17 cellular contexts compared by ENCODE assay signal in the genomic region with DNA sequence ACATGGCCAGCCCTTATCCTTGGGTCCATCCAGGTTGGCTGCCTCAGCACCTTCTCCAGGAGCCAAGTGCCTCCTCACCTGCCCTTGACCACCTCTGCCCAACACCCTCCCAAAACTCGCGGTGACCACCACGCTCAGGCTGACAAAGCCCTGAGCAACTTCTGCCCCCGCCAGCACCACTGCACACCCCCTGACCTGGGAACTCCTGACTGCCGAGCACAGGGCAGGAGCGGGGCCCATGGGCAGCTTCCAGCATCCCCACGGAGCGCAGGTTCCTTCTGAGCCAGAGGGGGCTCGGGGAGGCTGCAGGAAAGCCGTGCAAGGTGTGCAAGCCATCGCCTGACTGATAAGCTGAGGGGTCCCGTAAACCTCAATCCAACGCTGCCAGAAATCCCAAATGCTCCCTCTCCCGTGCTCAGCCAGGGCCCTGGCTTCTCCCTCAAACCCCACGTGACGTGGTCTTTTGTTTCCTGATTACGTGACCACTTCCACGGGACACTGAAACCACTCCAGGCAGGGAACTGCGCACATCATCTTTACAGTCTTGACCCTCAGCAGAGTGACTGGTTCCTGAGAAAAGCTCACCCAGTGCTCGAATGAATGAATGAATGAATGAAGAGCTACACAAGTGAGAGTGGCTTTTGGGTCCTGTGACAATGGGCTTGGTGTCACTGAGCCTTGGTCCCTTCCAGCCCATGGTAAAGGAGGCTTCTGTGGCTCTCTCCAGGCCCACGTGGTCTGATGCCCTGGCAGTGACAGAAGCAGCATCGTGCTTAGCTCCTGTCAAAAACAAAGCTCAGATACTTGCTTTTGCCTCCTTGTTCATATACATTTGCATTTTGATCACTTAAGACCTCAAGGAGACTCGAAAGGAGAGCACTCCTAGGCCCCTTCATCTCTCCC.
A peak's percentile ranks its signal among the peaks of the same experiment; 100 is the strongest.
DNase-seq lines count a peak whose midpoint lies in the region; ATAC-seq and TF ChIP-seq lines count a peak whose summit lies in the region.
"Had no signal": no experiment of that assay in that cellular context is flagged by ENCODE, and none has a peak within 500 bp of the region (broad histone marks: within the 10 kb centered on the region; RNA-seq: fewer than 3 reads in every experiment).

No MANE protein-coding gene starts in this region.

- H3K27me3 ChIP-seq in BLaER1 = peaks cover 6% of the 10 kb centered on the region; the same call in 1 of the 2 replicates
- no peaks in the 10 kb centered on the region for H3K27me3 ChIP-seq in Loucy (ENCODE audit: insufficient read depth, low read length, poor library complexity, severe bottlenecking)
- H3K27me3 ChIP-seq in endodermal cell (ENCODE audit: control insufficient read depth, insufficient read depth, low read length, poor library complexity, severe bottlenecking) = no peaks in the 10 kb centered on the region
- peaks cover 9% of the 10 kb centered on the region for H3K27me3 ChIP-seq in neural progenitor cell
- H3K27me3 ChIP-seq: MG63, SJCRH30 had no signal

- H3K36me3 ChIP-seq in BLaER1 (no peaks in the 10 kb centered on the region), Loucy (ENCODE audit: insufficient read depth, low read length) (no peaks in the 10 kb centered on the region), endodermal cell (ENCODE audit: control insufficient read depth, insufficient read depth, low read length) (no peaks in the 10 kb centered on the region), neural progenitor cell (no peaks in the 10 kb centered on the region)
- H3K36me3 ChIP-seq: MG63, SJCRH30 had no signal

- WGBS in endodermal cell (ENCODE audit: insufficient coverage in 1 of 2, insufficient read length in 1 of 2), 2 experiments = 79 to 83% methylated on average over 18 to 23 of the region's 23 CpGs

- H3K27ac Mint-ChIP-seq in endodermal cell (no peak overlapping the region), neural progenitor cell (peak overlapping the region; percentile 53)

- no peak overlapping the region for H3K4me3 ChIP-seq in BLaER1
- no peak overlapping the region for H3K4me3 ChIP-seq in Loucy (ENCODE audit: low read length, poor library complexity, severe bottlenecking)
- H3K4me3 ChIP-seq in endodermal cell (ENCODE audit: low read length) = no peak overlapping the region
- no peak overlapping the region for H3K4me3 ChIP-seq in neural progenitor cell
- H3K4me3 ChIP-seq: GM12878, MG63, SJCRH30 had no signal

- H3K27me3 Mint-ChIP-seq in endodermal cell (ENCODE audit: insufficient read depth) (peaks cover 5% of the 10 kb centered on the region), neural progenitor cell (ENCODE audit: insufficient read depth, low read depth) (peaks cover 15% of the 10 kb centered on the region)

- H4K20me1 ChIP-seq in BLaER1 (no peaks in the 10 kb centered on the region), Loucy (ENCODE audit: insufficient read depth, low read length, poor library complexity, severe bottlenecking) (no peaks in the 10 kb centered on the region), neural progenitor cell (ENCODE audit: low read depth) (no peaks in the 10 kb centered on the region)

- H3K9me2 ChIP-seq in Loucy (replicated peaks; ENCODE audit: low read depth, low read length) = no peaks in the 10 kb centered on the region

- H3K4me3 Mint-ChIP-seq in endodermal cell (no peak overlapping the region), neural progenitor cell (no peak overlapping the region)

- TF ChIP-seq CTCF in Loucy (conservative IDR thresholded peaks at IDR 0.05; ENCODE audit: low read length) (no peak), endodermal cell (conservative IDR thresholded peaks at IDR 0.05) (no peak), neural progenitor cell (IDR thresholded peaks at IDR 0.05) (no peak)

- no peak for ATAC-seq in GM21737 (IDR thresholded peaks at IDR 0.05; ENCODE audit: unreplicated experiment)
- ATAC-seq: GM12878 had no signal

- no peaks in the 10 kb centered on the region for H3K9me3 ChIP-seq in BLaER1
- H3K9me3 ChIP-seq in Loucy (ENCODE audit: insufficient read depth, low read depth, low read length) = no peaks in the 10 kb centered on the region; the same call in 1 of the 2 replicates
- H3K9me3 ChIP-seq in endodermal cell (ENCODE audit: control insufficient read depth, low read length) = no peaks in the 10 kb centered on the region
- no peaks in the 10 kb centered on the region for H3K9me3 ChIP-seq in neural progenitor cell (ENCODE audit: low read depth)
- H3K9me3 ChIP-seq: MG63, SJCRH30 had no signal

- H3K79me2 ChIP-seq in Loucy (ENCODE audit: insufficient read depth, low read length) (no peaks in the 10 kb centered on the region), neural progenitor cell (ENCODE audit: low read depth) (no peaks in the 10 kb centered on the region)

- no peaks in the 10 kb centered on the region for H3K9me3 Mint-ChIP-seq in endodermal cell
- no peaks in the 10 kb centered on the region for H3K9me3 Mint-ChIP-seq in neural progenitor cell

- peaks cover 29% of the 10 kb centered on the region for H3K4me1 ChIP-seq in BLaER1
- no peaks in the 10 kb centered on the region for H3K4me1 ChIP-seq in Loucy (ENCODE audit: insufficient read depth, low read length, poor library complexity, severe bottlenecking)
- no peaks in the 10 kb centered on the region for H3K4me1 ChIP-seq in endodermal cell (ENCODE audit: control insufficient read depth, insufficient read depth, low read length)
- H3K4me1 ChIP-seq in neural progenitor cell = peaks cover 15% of the 10 kb centered on the region
- H3K4me1 ChIP-seq: SJCRH30 had no signal

- no peak overlapping the region for H2AFZ ChIP-seq in Loucy (ENCODE audit: low read length)
- H2AFZ ChIP-seq in neural progenitor cell (replicated peaks) = no peak overlapping the region

- H3K9ac ChIP-seq in BLaER1 = no peak overlapping the region
- H3K9ac ChIP-seq in Loucy (ENCODE audit: low read depth, low read length, poor library complexity, severe bottlenecking) = no peak overlapping the region
- H3K9ac ChIP-seq in endodermal cell (ENCODE audit: extremely low read depth, low read length, poor library complexity, severe bottlenecking) = no peak overlapping the region
- no peak overlapping the region for H3K9ac ChIP-seq in neural progenitor cell

- H3F3A ChIP-seq in Loucy (ENCODE audit: low read depth) (no peaks in the 10 kb centered on the region), neural progenitor cell (ENCODE audit: low read depth) (peaks cover 7% of the 10 kb centered on the region)

- peak; percentile 58 for DNase-seq in endodermal cell
- DNase-seq in neural progenitor cell (ENCODE audit: low spot score) = no peak
- DNase-seq in SHP77 (lab: John Stamatoyannopoulos, UW) = no peak
- no peak for DNase-seq in NCI-H2107 treated with DMSO at 0.1 percent for 48 hours (lab: John Stamatoyannopoulos, UW; ENCODE audit: unreplicated experiment)
- DNase-seq in stimulated activated CD4-positive, alpha-beta T cell treated with anti-CD3 and anti-CD28 coated beads, Interleukin-15, amount 100 ng/mL, for 24 hours = no peak
- DNase-seq: GDM1; MG63; NCI-H1092; NCI-H1694; NCI-H446; NK-92 treated with Interleukin-12 subunit alpha and Interleukin-12 subunit beta, amount 100 ng/mL, for 24 hours; OCI-M1; SJCRH30 had no signal

- H3K27ac ChIP-seq in BLaER1 (no peak overlapping the region), endodermal cell (ENCODE audit: low read depth, low read length) (no peak overlapping the region), neural progenitor cell (no peak overlapping the region)
- H3K27ac ChIP-seq: SJCRH30 had no signal

- H3K4me2 ChIP-seq in BLaER1 (peak overlapping the region; percentile 71), Loucy (ENCODE audit: low read depth, low read length, poor library complexity, severe bottlenecking) (peak overlapping the region; percentile 42), neural progenitor cell (peak overlapping the region; percentile 67)

- H3K4me1 Mint-ChIP-seq in endodermal cell = peaks cover 26% of the 10 kb centered on the region
- H3K4me1 Mint-ChIP-seq in neural progenitor cell = peaks cover 51% of the 10 kb centered on the region

- H3K36me3 Mint-ChIP-seq in endodermal cell (ENCODE audit: low read depth) = no peaks in the 10 kb centered on the region
- no peaks in the 10 kb centered on the region for H3K36me3 Mint-ChIP-seq in neural progenitor cell
